27 cellular contexts compared by ENCODE assay signal in genomic region chr15:95742836-95743235, GRCh38.
DNase-seq lines count a peak whose midpoint lies in the region; ATAC-seq and TF ChIP-seq lines count a peak whose summit lies in the region.
"Had no signal": no experiment of that assay in that cellular context is flagged by ENCODE, and none has a peak within 500 bp of the region (broad histone marks: within the 10 kb centered on the region; RNA-seq: fewer than 3 reads in every experiment).

No MANE protein-coding gene starts in this region.

- H3K4me3 Mint-ChIP-seq in natural killer cell treated with Interleukin-12 subunit alpha and Interleukin-12 subunit beta and Interleukin-15 and Interleukin-18, amount 100 ng/mL, for 72 hours, result peak overlapping the region; percentile 1
- H3K4me3 Mint-ChIP-seq in natural killer cell, result no peak overlapping the region
- H3K4me3 Mint-ChIP-seq: activated CD8-positive, alpha-beta T cell treated with anti-CD3 and anti-CD28 coated beads, Interleukin-2, amount 10 ng/mL, durations not matched to agents 7 days and 5 days; activated naive CD8-positive, alpha-beta T cell treated with anti-CD3 and anti-CD28 coated beads, Interleukin-2, amount 50 U/mL, for 24 hours; neural crest cell; stimulated activated naive B cell treated with anti-CD40 and anti-IgM and Interleukin-4, amounts not matched to agents 10 μg/mL and 1 μg/mL and 100 μg/mL, for 72 hours had no signal

- intact Hi-C loops in natural killer cell (cut with micrococcal nuclease), result no loop called here

- DNase-seq in natural killer cell treated with Interleukin-12 subunit alpha and Interleukin-12 subunit beta and Interleukin-15 and Interleukin-18, amount 100 ng/mL, for 72 hours (ENCODE audit: low spot score), result no peak
- DNase-seq in natural killer cell, result no peak
- peak; percentile 30 for DNase-seq in M059J (ENCODE audit: low read depth)
- DNase-seq in epithelial cell of esophagus (ENCODE audit: low read depth), result peak; percentile 63
- DNase-seq in activated CD4-positive, CD25-positive, alpha-beta regulatory T cell (lab: John Stamatoyannopoulos, UW), result no peak
- DNase-seq: activated CD4-positive, alpha-beta T cell treated with anti-CD3 and anti-CD28 coated beads for 1 hour; activated CD8-positive, alpha-beta T cell treated with anti-CD3 and anti-CD28 coated beads, Interleukin-2, amount 10 ng/mL, durations not matched to agents 7 days and 5 days; activated effector memory CD4-positive, alpha-beta T cell treated with Interleukin-2 at 50 U/mL for 16 hours; activated naive CD8-positive, alpha-beta T cell treated with anti-CD3 and anti-CD28 coated beads, Interleukin-2, amount 50 U/mL, for 24 hours; activated T-cell treated with anti-CD3 and anti-CD28 coated beads for 4 hours; effector CD8-positive, alpha-beta T cell; islet precursor cell; Kasumi-1; NCI-H1048; NCI-H1930; SIG-M5; stimulated activated CD4-positive, alpha-beta T cell treated with anti-CD3 and anti-CD28 coated beads, Interleukin-4, amount 100 ng/mL, for 1 hour; stimulated activated naive B cell treated with anti-CD40 and anti-IgM and Interleukin-4, amounts not matched to agents 10 μg/mL and 1 μg/mL and 100 μg/mL, for 72 hours had no signal

- ATAC-seq in natural killer cell treated with Interleukin-12 subunit alpha and Interleukin-12 subunit beta and Interleukin-15 and Interleukin-18, amount 100 ng/mL, for 72 hours, result no peak
- ATAC-seq in natural killer cell, result no peak
- ATAC-seq in HG02571 (IDR thresholded peaks at IDR 0.05; ENCODE audit: unreplicated experiment), result no peak
- no peak for ATAC-seq in HG02970 (IDR thresholded peaks at IDR 0.05; ENCODE audit: low FRiP score, unreplicated experiment)
- no peak for ATAC-seq in HG03457 (IDR thresholded peaks at IDR 0.05; ENCODE audit: unreplicated experiment)
- ATAC-seq: activated CD8-positive, alpha-beta T cell treated with anti-CD3 and anti-CD28 coated beads, Interleukin-2, amount 10 ng/mL, durations not matched to agents 7 days and 5 days; activated naive CD8-positive, alpha-beta T cell treated with anti-CD3 and anti-CD28 coated beads, Interleukin-2, amount 50 U/mL, for 24 hours; body of pancreas; Panc1; right cardiac atrium; stimulated activated naive B cell treated with anti-CD40 and anti-IgM and Interleukin-4, amounts not matched to agents 10 μg/mL and 1 μg/mL and 100 μg/mL, for 72 hours had no signal

- peaks cover 7 to 9% of the 10 kb centered on the region in 2 donors for H3K27me3 Mint-ChIP-seq in natural killer cell treated with Interleukin-12 subunit alpha and Interleukin-12 subunit beta and Interleukin-15 and Interleukin-18, amount 100 ng/mL, for 72 hours
- peaks cover 10 to 20% of the 10 kb centered on the region in 2 donors for H3K27me3 Mint-ChIP-seq in natural killer cell (ENCODE audit: low read depth in 2 of 2)
- H3K27me3 Mint-ChIP-seq: activated naive CD8-positive, alpha-beta T cell treated with anti-CD3 and anti-CD28 coated beads, Interleukin-2, amount 50 U/mL, for 24 hours; stimulated activated naive B cell treated with anti-CD40 and anti-IgM and Interleukin-4, amounts not matched to agents 10 μg/mL and 1 μg/mL and 100 μg/mL, for 72 hours had no signal

- no peaks in the 10 kb centered on the region for H3K36me3 Mint-ChIP-seq in natural killer cell treated with Interleukin-12 subunit alpha and Interleukin-12 subunit beta and Interleukin-15 and Interleukin-18, amount 100 ng/mL, for 72 hours
- H3K36me3 Mint-ChIP-seq in natural killer cell, result no peaks in the 10 kb centered on the region
- H3K36me3 Mint-ChIP-seq: stimulated activated naive B cell treated with anti-CD40 and anti-IgM and Interleukin-4, amounts not matched to agents 10 μg/mL and 1 μg/mL and 100 μg/mL, for 72 hours had no signal

- no peak overlapping the region for H3K27ac Mint-ChIP-seq in natural killer cell treated with Interleukin-12 subunit alpha and Interleukin-12 subunit beta and Interleukin-15 and Interleukin-18, amount 100 ng/mL, for 72 hours
- H3K27ac Mint-ChIP-seq in natural killer cell, result no peak overlapping the region
- H3K27ac Mint-ChIP-seq: activated CD8-positive, alpha-beta T cell treated with anti-CD3 and anti-CD28 coated beads, Interleukin-2, amount 10 ng/mL, durations not matched to agents 7 days and 5 days; activated naive CD8-positive, alpha-beta T cell treated with anti-CD3 and anti-CD28 coated beads, Interleukin-2, amount 50 U/mL, for 24 hours; stimulated activated naive B cell treated with anti-CD40 and anti-IgM and Interleukin-4, amounts not matched to agents 10 μg/mL and 1 μg/mL and 100 μg/mL, for 72 hours had no signal

- no peak overlapping the region for H3K4me3 ChIP-seq in epithelial cell of esophagus (ENCODE audit: low read length)
- H3K4me3 ChIP-seq: BLaER1 treated with 17β-estradiol and CSF1 and Interleukin-3, amounts not matched to agents 10 nM and 100 nM; body of pancreas; vagina had no signal

- peaks cover 7% of the 10 kb centered on the region for H3K9me3 Mint-ChIP-seq in natural killer cell treated with Interleukin-12 subunit alpha and Interleukin-12 subunit beta and Interleukin-15 and Interleukin-18, amount 100 ng/mL, for 72 hours
- H3K9me3 Mint-ChIP-seq in natural killer cell, result peaks cover 2 to 3% of the 10 kb centered on the region in 2 donors

- H3K4me1 Mint-ChIP-seq in natural killer cell treated with Interleukin-12 subunit alpha and Interleukin-12 subunit beta and Interleukin-15 and Interleukin-18, amount 100 ng/mL, for 72 hours (ENCODE audit: low read depth in 2 of 2), result peaks cover 8 to 14% of the 10 kb centered on the region in 2 donors
- peaks cover 17 to 19% of the 10 kb centered on the region in 2 donors for H3K4me1 Mint-ChIP-seq in natural killer cell

- TF ChIP-seq CTCF in natural killer cell (IDR thresholded peaks at IDR 0.05), result no peak
- TF ChIP-seq CTCF in epithelial cell of esophagus (IDR thresholded peaks at IDR 0.05; ENCODE audit: insufficient read depth, low read depth, low read length, missing control alignments), result no peak

Comparison
In these comparisons a context has a peak if more than half of its experiments do, and no peak if none do; other contexts are left out.
1. DNase-seq: peak in M059J (single experiment) and epithelial cell of esophagus (single experiment); none in natural killer cell treated with Interleukin-12 subunit alpha and Interleukin-12 subunit beta and Interleukin-15 and Interleukin-18, amount 100 ng/mL, for 72 hours (single experiment), natural killer cell (single experiment) and activated CD4-positive, CD25-positive, alpha-beta regulatory T cell (0 of 4).